ENCODE assay signal across 9 cellular contexts in the genomic region with DNA sequence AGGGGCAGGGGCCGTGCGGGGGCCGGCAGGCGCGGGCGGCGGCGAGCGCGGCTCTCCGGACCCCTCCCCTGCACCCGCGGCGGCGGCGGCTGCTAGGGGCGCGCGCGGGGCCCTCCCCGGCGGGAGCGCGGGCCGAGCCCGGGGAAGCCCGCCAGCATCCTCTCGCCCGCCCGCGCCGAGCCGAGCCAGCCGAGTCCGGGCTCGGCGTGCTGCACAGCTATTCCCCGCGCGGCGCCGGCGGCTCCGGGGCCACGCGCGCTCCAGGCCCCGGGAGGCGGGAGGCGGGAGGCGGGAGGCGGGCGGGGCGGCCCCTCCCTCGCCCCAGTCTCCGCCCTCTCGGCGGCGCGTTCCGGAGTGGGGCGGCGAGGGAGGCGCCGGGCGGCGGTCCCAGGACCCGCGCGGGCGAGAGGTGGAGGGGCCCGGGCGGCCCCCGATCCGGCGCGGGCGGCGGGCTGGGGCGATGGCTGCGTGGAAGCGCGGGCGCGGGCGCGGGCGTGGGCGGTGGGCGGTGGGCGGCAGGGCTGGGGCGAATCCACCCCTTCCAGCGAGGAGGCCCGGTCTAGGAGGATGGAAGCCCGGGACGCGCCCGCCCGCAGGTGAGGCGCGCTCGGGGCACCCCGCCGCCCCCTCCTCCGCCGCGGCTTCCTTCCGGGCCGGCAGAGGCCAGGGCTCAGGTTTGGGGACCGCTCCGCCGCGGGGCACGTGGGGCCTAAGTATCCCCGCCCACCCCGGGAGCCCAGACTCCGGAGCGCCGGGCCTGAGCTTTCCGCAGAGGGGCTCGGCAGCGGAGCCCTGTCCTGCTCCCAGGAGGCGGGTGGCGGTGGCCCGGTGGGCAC. TPM values are rescaled to one million over a fixed set of nuclear protein-coding genes. Genes with fewer than 3 reads are reported as not detected.
A peak's percentile ranks its signal among the peaks of the same experiment; 100 is the strongest.
DNase-seq lines count a peak whose midpoint lies in the region; ATAC-seq, FAIRE-seq and TF ChIP-seq lines count a peak whose summit lies in the region.
"Had no signal": no experiment of that assay in that cellular context is flagged by ENCODE, and none has a peak within 500 bp of the region (broad histone marks: within the 10 kb centered on the region; RNA-seq: fewer than 3 reads in every experiment).

Gene ADCY3, minus strand, starts transcription at position 261 of the 836 bp plus-strand sequence. CDS start 1,250 bp downstream, outside the sequence.

- peak within 1 kb of the TSS; percentile 94 to 97 (median 96) for H3K4me3 Mint-ChIP-seq in CD4-positive, CD25-positive, alpha-beta regulatory T cell
- H3K4me3 Mint-ChIP-seq in T-helper 17 cell (peak within 1 kb of the TSS; percentile 96), astrocyte (ENCODE audit: unreplicated experiment) (peak within 1 kb of the TSS; percentile 82)

- no peaks in the 10 kb centered on the region for H3K36me3 Mint-ChIP-seq in CD4-positive, CD25-positive, alpha-beta regulatory T cell
- H3K36me3 Mint-ChIP-seq in T-helper 17 cell (ENCODE audit: low read depth) (no peaks in the 10 kb centered on the region), astrocyte (ENCODE audit: low read depth, unreplicated experiment) (peaks cover 2% of the 10 kb centered on the region)

- peaks cover 7% of the 10 kb centered on the region for H3K27me3 Mint-ChIP-seq in CD4-positive, CD25-positive, alpha-beta regulatory T cell
- H3K27me3 Mint-ChIP-seq in T-helper 17 cell (peaks cover 4% of the 10 kb centered on the region), astrocyte (ENCODE audit: low read depth, unreplicated experiment) (peaks cover 10% of the 10 kb centered on the region)

- peaks cover 5 to 42% (median 29%) of the 10 kb centered on the region in 4 donors for H3K4me1 Mint-ChIP-seq in CD4-positive, CD25-positive, alpha-beta regulatory T cell
- H3K4me1 Mint-ChIP-seq in T-helper 17 cell (peaks cover 31% of the 10 kb centered on the region), astrocyte (ENCODE audit: low read depth, unreplicated experiment) (peaks cover 5% of the 10 kb centered on the region)

- H3K27ac ChIP-seq in CD4-positive, CD25-positive, alpha-beta regulatory T cell (ENCODE audit: insufficient read depth, low read length, poor library complexity, severe bottlenecking) = peak within 1 kb of the TSS; percentile 55
- no peak within 1 kb of the TSS for H3K27ac ChIP-seq in astrocyte (ENCODE audit: low read depth, low read length)

- H3K9ac ChIP-seq in astrocyte (ENCODE audit: low read length) = peak within 1 kb of the TSS; percentile 58

- no peak for FAIRE-seq in astrocyte (lab: Jason Lieb, UNC)
- FAIRE-seq: endometrium had no signal

- peaks cover 40% of the 10 kb centered on the region for H3K4me1 ChIP-seq in CD4-positive, CD25-positive, alpha-beta regulatory T cell (ENCODE audit: control insufficient read depth, insufficient read depth, low read length, poor library complexity, severe bottlenecking)
- peaks cover 11% of the 10 kb centered on the region for H3K4me1 ChIP-seq in astrocyte (ENCODE audit: insufficient read depth, low read length)

- peak within 1 kb of the TSS; percentile 33 to 95 (median 88) for H3K27ac Mint-ChIP-seq in CD4-positive, CD25-positive, alpha-beta regulatory T cell
- H3K27ac Mint-ChIP-seq in T-helper 17 cell (peak within 1 kb of the TSS; percentile 61), astrocyte (ENCODE audit: unreplicated experiment) (peak within 1 kb of the TSS; percentile 86)

- peaks cover 17% of the 10 kb centered on the region for H4K20me1 ChIP-seq in astrocyte (ENCODE audit: insufficient read depth, low read length)

- H3K27me3 ChIP-seq in CD4-positive, CD25-positive, alpha-beta regulatory T cell (ENCODE audit: control insufficient read depth, insufficient read depth, low read length) = no peaks in the 10 kb centered on the region
- no peaks in the 10 kb centered on the region for H3K27me3 ChIP-seq in astrocyte (ENCODE audit: insufficient read depth, low read length)

- H3K36me3 ChIP-seq in CD4-positive, CD25-positive, alpha-beta regulatory T cell (ENCODE audit: control insufficient read depth, insufficient read depth, low read length) = no peaks in the 10 kb centered on the region
- no peaks in the 10 kb centered on the region for H3K36me3 ChIP-seq in astrocyte (ENCODE audit: insufficient read depth, low read length)

- peak within 1 kb of the TSS; percentile 82 for H3K4me2 ChIP-seq in astrocyte (ENCODE audit: low read length)

- peak within 1 kb of the TSS; percentile 79 for H3K4me3 ChIP-seq in CD4-positive, CD25-positive, alpha-beta regulatory T cell (ENCODE audit: low read depth, low read length)
- peak within 1 kb of the TSS; percentile 55 for H3K4me3 ChIP-seq in astrocyte (ENCODE audit: insufficient read depth, low read depth, low read length)

- peak; percentile 68 to 69 for ATAC-seq in CD4-positive, CD25-positive, alpha-beta regulatory T cell (ENCODE audit: low read depth in 2 of 2)
- peak; percentile 59 for ATAC-seq in GM19372 (IDR thresholded peaks at IDR 0.05; ENCODE audit: low read depth, unreplicated experiment)
- ATAC-seq in HG03521 (IDR thresholded peaks at IDR 0.05; ENCODE audit: unreplicated experiment) = peak; percentile 61
- ATAC-seq in T-helper 17 cell = peak; percentile 70

- peak within 1 kb of the TSS; percentile 70 for H2AFZ ChIP-seq in astrocyte (ENCODE audit: low read depth, low read length)

- peaks cover 0 to 2% (median 0%) of the 10 kb centered on the region in 7 donors for H3K9me3 Mint-ChIP-seq in CD4-positive, CD25-positive, alpha-beta regulatory T cell
- H3K9me3 Mint-ChIP-seq in astrocyte (ENCODE audit: unreplicated experiment) = no peaks in the 10 kb centered on the region

- DNase-seq in CD4-positive, CD25-positive, alpha-beta regulatory T cell = peak; percentile 56 to 80 (median 65)
- peak; percentile 35 to 66 (median 63) for DNase-seq in T-helper 17 cell
- DNase-seq in astrocyte (ENCODE audit: low read depth) = no peak
- peak; percentile 64 for DNase-seq in hepatic stellate cell (ENCODE audit: low spot score)
- peak; percentile 73 for DNase-seq in retina
- DNase-seq in foreskin melanocyte = no peak

- TF ChIP-seq CTCF in astrocyte (IDR thresholded peaks at IDR 0.05; ENCODE audit: insufficient read depth, low read depth, low read length) = no peak

- no peaks in the 10 kb centered on the region for H3K9me3 ChIP-seq in CD4-positive, CD25-positive, alpha-beta regulatory T cell (ENCODE audit: control insufficient read depth in 2 of 2, low read length in 2 of 2)
- H3K9me3 ChIP-seq in T-helper 17 cell (ENCODE audit: control insufficient read depth, low read length, poor library complexity, severe bottlenecking) (no peaks in the 10 kb centered on the region), astrocyte (ENCODE audit: insufficient read depth, low read depth, low read length) (no peaks in the 10 kb centered on the region)

- peaks cover 8% of the 10 kb centered on the region for H3K79me2 ChIP-seq in astrocyte (ENCODE audit: insufficient read depth, low read length)

RNA-seq across cellular contexts. Expression of gene ADCY3, which starts in this region (rescaled TPM):
- 67.6 TPM for total RNA-seq in CD4-positive, CD25-positive, alpha-beta regulatory T cell
- polyA plus RNA-seq in CD4-positive, CD25-positive, alpha-beta regulatory T cell = 10 to 100 TPM in 2 of 4 donors, 1 to 10 TPM in 2; 3.8 to 12.8 (median 7.5) TPM
- total RNA-seq in T-helper 17 cell = 10 to 100 TPM; 40.7 to 59.3 TPM
- total RNA-seq in astrocyte = 12.5 and 20.5 TPM in 2 replicates

Comparison
In these comparisons a context has a peak if more than half of its experiments do, and no peak if none do; other contexts are left out.
1. DNase-seq: peak in CD4-positive, CD25-positive, alpha-beta regulatory T cell (3 of 3), T-helper 17 cell (3 of 3), hepatic stellate cell (single experiment) and retina (single experiment); none in astrocyte (single experiment) and foreskin melanocyte (single experiment).
2. Peak in every context shown above with its lines, with median percentiles within 50 percentile points of each other: ATAC-seq, H3K27ac Mint-ChIP-seq and H3K4me3 Mint-ChIP-seq.